ENCODE assay signal across 18 cellular contexts in genomic region chr6:40347571-40348011, GRCh38.
DNase-seq lines count a peak whose midpoint lies in the region; ATAC-seq, FAIRE-seq and TF ChIP-seq lines count a peak whose summit lies in the region.
"Had no signal": no experiment of that assay in that cellular context is flagged by ENCODE, and none has a peak within 500 bp of the region (broad histone marks: within the 10 kb centered on the region; RNA-seq: fewer than 3 reads in every experiment).

No MANE protein-coding gene starts in this region.

- DNase-seq in A673 (ENCODE audit: low spot score), result no peak
- peak; percentile 66 for DNase-seq in H7
- peak; percentile 64 for DNase-seq in ecto neural progenitor cell (ENCODE audit: low spot score)
- peak; percentile 45 for DNase-seq in neural progenitor cell (ENCODE audit: low spot score)
- no peak for DNase-seq in kidney
- DNase-seq in effector memory CD4-positive, alpha-beta T cell, result no peak
- no peak for DNase-seq in GM10266 (ENCODE audit: extremely low spot score)
- DNase-seq: activated CD4-positive, alpha-beta T cell treated with anti-CD3 and anti-CD28 coated beads for 1 hour; brain microvascular endothelial cell; mammary epithelial cell; NCI-H2029; NCI-H446 treated with DMSO at 0.1 percent for 48 hours; right cardiac atrium; SHP77; T-helper 2 cell had no signal

- BruUV-seq in A673 (replicated peaks; lab: Mats Ljungman, UMichigan), result no TSS peak

- no peaks in the 10 kb centered on the region for H3K9me3 ChIP-seq in A673 (ENCODE audit: low read depth, low read length, poor library complexity, severe bottlenecking)
- H3K9me3 ChIP-seq in neural progenitor cell (ENCODE audit: low read depth), result no peaks in the 10 kb centered on the region
- no peaks in the 10 kb centered on the region for H3K9me3 ChIP-seq in kidney (ENCODE audit: control insufficient read depth in 1 of 2, low read length in 2 of 2)
- no peaks in the 10 kb centered on the region for H3K9me3 ChIP-seq in effector memory CD4-positive, alpha-beta T cell (ENCODE audit: control insufficient read depth, low read length)
- H3K9me3 ChIP-seq: gastroesophageal sphincter had no signal

- H3K27me3 Mint-ChIP-seq in neural progenitor cell (ENCODE audit: insufficient read depth, low read depth), result peaks cover 21% of the 10 kb centered on the region

- H3K36me3 ChIP-seq in A673 (ENCODE audit: insufficient read depth, low read length, poor library complexity, severe bottlenecking), result no peaks in the 10 kb centered on the region
- H3K36me3 ChIP-seq in H7 (replicated peaks; ENCODE audit: control insufficient read depth, insufficient read depth, low read length), result no peaks in the 10 kb centered on the region
- H3K36me3 ChIP-seq in neural progenitor cell, result no peaks in the 10 kb centered on the region
- no peaks in the 10 kb centered on the region for H3K36me3 ChIP-seq in kidney (ENCODE audit: control insufficient read depth in 1 of 2, insufficient read depth in 2 of 2, low read length in 2 of 2)
- H3K36me3 ChIP-seq in effector memory CD4-positive, alpha-beta T cell (ENCODE audit: control insufficient read depth, insufficient read depth, low read length), result no peaks in the 10 kb centered on the region
- H3K36me3 ChIP-seq: brain microvascular endothelial cell, gastroesophageal sphincter had no signal

- H3K27ac Mint-ChIP-seq in neural progenitor cell, result no peak overlapping the region

- peaks cover 4% of the 10 kb centered on the region for H4K20me1 ChIP-seq in neural progenitor cell (ENCODE audit: low read depth)

- H3K9ac ChIP-seq in neural progenitor cell, result no peak overlapping the region
- H3K9ac ChIP-seq in kidney (ENCODE audit: low read length in 2 of 2), result no peak overlapping the region

- H3K4me3 ChIP-seq in A673 (ENCODE audit: low read depth, low read length, poor library complexity, severe bottlenecking) (no peak overlapping the region), H7 (ENCODE audit: insufficient read depth, low read depth, low read length) (no peak overlapping the region), neural progenitor cell (no peak overlapping the region), kidney (ENCODE audit: low read length in 2 of 2) (no peak overlapping the region)
- H3K4me3 ChIP-seq in effector memory CD4-positive, alpha-beta T cell (ENCODE audit: insufficient read depth, low read depth, low read length, poor library complexity, severe bottlenecking), result no peak overlapping the region
- H3K4me3 ChIP-seq: gastroesophageal sphincter had no signal

- intact Hi-C loops in A673 (cut with micrococcal nuclease; ENCODE audit: unreplicated experiment), result no loop called here
- intact Hi-C loops in kidney (cut with DNase I), result no loop called here

- TF ChIP-seq CTCF in A673 (conservative IDR thresholded peaks at IDR 0.05; ENCODE audit: low read depth, low read length) (no peak), neural progenitor cell (IDR thresholded peaks at IDR 0.05) (no peak), kidney (IDR thresholded peaks at IDR 0.05; ENCODE audit: borderline replicate concordance, extremely low read depth, insufficient read depth) (no peak), GM10266 (IDR thresholded peaks at IDR 0.05; ENCODE audit: control insufficient read depth, insufficient read depth, low read depth, missing control alignments) (no peak)

- peak overlapping the region; percentile 30 for H2AFZ ChIP-seq in neural progenitor cell (replicated peaks)

- POLR2A ChIA-PET in A673 (lab: Charles Lee; ENCODE audit: low non-redundant PET), result no interaction called here

- H3K36me3 Mint-ChIP-seq in neural progenitor cell, result no peaks in the 10 kb centered on the region
- H3K36me3 Mint-ChIP-seq: activated naive CD4-positive, alpha-beta T cell treated with anti-CD3 and anti-CD28 coated beads, Interleukin-2, amount 50 U/mL, for 72 hours had no signal

- H3K4me3 Mint-ChIP-seq in neural progenitor cell, result no peak overlapping the region

- peak overlapping the region; percentile 60 for H3K4me2 ChIP-seq in neural progenitor cell

- peaks cover 29% of the 10 kb centered on the region for H3F3A ChIP-seq in neural progenitor cell (ENCODE audit: low read depth)

- CTCF ChIA-PET in A673 (lab: Charles Lee), result no interaction called here

- H3K4me1 Mint-ChIP-seq in neural progenitor cell, result peaks cover 43% of the 10 kb centered on the region

- no peak for FAIRE-seq in kidney (lab: Jason Lieb, UNC)

- no peak for ATAC-seq in GM19397 (IDR thresholded peaks at IDR 0.05; ENCODE audit: unreplicated experiment)
- ATAC-seq: activated naive CD4-positive, alpha-beta T cell treated with anti-CD3 and anti-CD28 coated beads, Interleukin-2, amount 50 U/mL, for 72 hours; gastroesophageal sphincter; right cardiac atrium had no signal

- H3K27me3 ChIP-seq in A673 (replicated peaks; ENCODE audit: insufficient read depth, low read depth, low read length, poor library complexity) (no peaks in the 10 kb centered on the region), H7 (ENCODE audit: control insufficient read depth, insufficient read depth, low read length) (no peaks in the 10 kb centered on the region), neural progenitor cell (no peaks in the 10 kb centered on the region)
- no peaks in the 10 kb centered on the region for H3K27me3 ChIP-seq in effector memory CD4-positive, alpha-beta T cell (replicated peaks; ENCODE audit: control insufficient read depth, insufficient read depth, low read length, poor library complexity, severe bottlenecking)
- H3K27me3 ChIP-seq: brain microvascular endothelial cell had no signal

- H3K4me1 ChIP-seq in A673 (ENCODE audit: insufficient read depth, low read length, poor library complexity, severe bottlenecking) (peaks cover 39% of the 10 kb centered on the region), neural progenitor cell (peaks cover 51% of the 10 kb centered on the region), kidney (ENCODE audit: control insufficient read depth in 1 of 2, insufficient read depth in 1 of 2, low read depth in 1 of 2, low read length in 2 of 2) (no peaks in the 10 kb centered on the region)
- no peaks in the 10 kb centered on the region for H3K4me1 ChIP-seq in effector memory CD4-positive, alpha-beta T cell (ENCODE audit: control insufficient read depth, insufficient read depth, low read length, poor library complexity, severe bottlenecking)

- no peaks in the 10 kb centered on the region for H3K9me3 Mint-ChIP-seq in neural progenitor cell
- H3K9me3 Mint-ChIP-seq: activated naive CD4-positive, alpha-beta T cell treated with anti-CD3 and anti-CD28 coated beads, Interleukin-2, amount 50 U/mL, for 72 hours had no signal

- H3K27ac ChIP-seq in A673 (ENCODE audit: low read depth, low read length, poor library complexity, severe bottlenecking) (peak overlapping the region; percentile 18), neural progenitor cell (no peak overlapping the region), kidney (ENCODE audit: low read depth in 2 of 2, low read length in 2 of 2) (no peak overlapping the region)
- no peak overlapping the region for H3K27ac ChIP-seq in effector memory CD4-positive, alpha-beta T cell (ENCODE audit: insufficient read depth, low read length, poor library complexity, severe bottlenecking)
- H3K27ac ChIP-seq: brain microvascular endothelial cell, gastroesophageal sphincter had no signal

- no peaks in the 10 kb centered on the region for H3K79me2 ChIP-seq in neural progenitor cell (ENCODE audit: low read depth)

Comparison
In these comparisons a context has a peak if more than half of its experiments do, and no peak if none do; other contexts are left out.
1. DNase-seq: peak in H7 (single experiment), ecto neural progenitor cell (single experiment) and neural progenitor cell (single experiment); none in A673 (single experiment), kidney (single experiment), effector memory CD4-positive, alpha-beta T cell (0 of 3) and GM10266 (single experiment).